In the genomic region with DNA sequence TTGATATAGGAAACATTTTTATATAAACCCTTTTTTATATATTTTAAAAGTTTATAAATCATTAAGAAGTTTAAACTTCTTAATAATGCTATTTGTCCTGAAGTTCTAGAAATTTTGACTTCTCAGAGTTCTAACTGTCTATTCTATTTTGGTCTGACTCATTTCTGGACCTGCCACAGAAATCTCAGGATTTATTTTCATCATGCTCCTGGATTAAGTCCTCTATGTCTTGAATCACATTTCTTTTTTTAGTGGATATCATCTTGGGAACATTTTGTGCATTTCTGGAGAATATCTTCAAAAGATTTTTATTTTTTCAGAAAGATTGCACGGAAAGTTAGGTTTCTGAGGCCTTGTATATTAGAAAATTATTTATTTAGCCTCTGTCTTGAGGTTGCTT, we compare ENCODE assay signal across 35 cellular contexts.
"Had no signal": no experiment of that assay in that cellular context is flagged by ENCODE, and none has a peak within 500 bp of the region (broad histone marks: within the 10 kb centered on the region; RNA-seq: fewer than 3 reads in every experiment).

No MANE protein-coding gene starts in this region.

- H3K27me3 ChIP-seq: MG63 had no signal

- H3K4me3 ChIP-seq: MG63 had no signal

- H3K27ac ChIP-seq: KMS-11 had no signal

- DNase-seq: Karpas-422, Kasumi-1, MG63, MM.1S, MV-4-11, NCI-H1048, NCI-H1092, NCI-H1092 treated with DMSO at 0.1 percent for 48 hours, NCI-H1105, NCI-H1105 treated with DMSO at 0.1 percent for 48 hours, NCI-H1417, NCI-H1417 treated with DMSO at 0.1 percent for 48 hours, NCI-H1436, NCI-H1436 treated with DMSO at 0.1 percent for 48 hours, NCI-H146, NCI-H1694, NCI-H1694 treated with DMSO at 0.1 percent for 48 hours, NCI-H187, NCI-H187 treated with DMSO at 0.1 percent for 48 hours, NCI-H1930, NCI-H2029, NCI-H2029 treated with DMSO at 0.1 percent for 48 hours, NCI-H2081, NCI-H2081 treated with DMSO at 0.1 percent for 48 hours, NCI-H2107, NCI-H2171, NCI-H2171 treated with DMSO at 0.1 percent for 48 hours, NCI-H2227 treated with DMSO at 0.1 percent for 48 hours, NCI-H226, NCI-H345, NCI-H446, NCI-H446 treated with DMSO at 0.1 percent for 48 hours, NCI-H510A, NCI-H510A treated with DMSO at 0.1 percent for 48 hours had no signal

- H3K36me3 ChIP-seq: MG63 had no signal

- H3K4me2 ChIP-seq: KMS-11 had no signal

- H3K9me3 ChIP-seq: MG63 had no signal

- H3K9ac ChIP-seq: KMS-11 had no signal
